18 cellular contexts compared by ENCODE assay signal in genomic region chr10:102997998-102998397, GRCh38.
DNase-seq lines count a peak whose midpoint lies in the region; ATAC-seq, FAIRE-seq and TF ChIP-seq lines count a peak whose summit lies in the region.
"Had no signal": no experiment of that assay in that cellular context is flagged by ENCODE, and none has a peak within 500 bp of the region (broad histone marks: within the 10 kb centered on the region; RNA-seq: fewer than 3 reads in every experiment).

No MANE protein-coding gene starts in this region.

- H3K27ac ChIP-seq in IMR-90 (ENCODE audit: insufficient read depth, low read length): no peak overlapping the region
- H3K27ac ChIP-seq in HepG2 (ENCODE audit: extremely low read length, insufficient read depth, low read length): peak overlapping the region; percentile 46
- H3K27ac ChIP-seq: epithelial cell of prostate, parathyroid adenoma, WERI-Rb-1 had no signal

- no peak overlapping the region for H3K14ac ChIP-seq in IMR-90 (replicated peaks; ENCODE audit: low read depth, low read length)

- H2BK5ac ChIP-seq in IMR-90 (ENCODE audit: low read depth, low read length, poor library complexity, severe bottlenecking): no peak overlapping the region

- no peak overlapping the region for H3K9ac ChIP-seq in IMR-90 (ENCODE audit: low read depth, low read length)
- no peak overlapping the region for H3K9ac ChIP-seq in HepG2 (ENCODE audit: insufficient read depth, low read depth, low read length)
- H3K9ac ChIP-seq: parathyroid adenoma had no signal

- peaks cover 6% of the 10 kb centered on the region for H3K9me1 ChIP-seq in IMR-90 (ENCODE audit: insufficient read depth, low read length)

- H3K36me3 ChIP-seq in IMR-90 (ENCODE audit: control insufficient read depth, insufficient read depth, low read length) (no peaks in the 10 kb centered on the region), HepG2 (replicated peaks in 1 of 2; ENCODE audit: control insufficient read depth in 1 of 2, insufficient read depth in 2 of 2, low read length in 2 of 2) (no peaks in the 10 kb centered on the region)
- H3K36me3 ChIP-seq: WERI-Rb-1 had no signal

- WGBS in IMR-90 (ENCODE audit: extremely low coverage in 2 of 2, insufficient read length in 1 of 2), 2 experiments: no CpG with 5 or more reads among the region's 1 CpG
- WGBS in HepG2 (ENCODE audit: low lambda C conversion rate): 0% methylated on average over 1 of the region's 1 CpG

- H2BK120ac ChIP-seq in IMR-90 (ENCODE audit: low read depth, low read length): no peak overlapping the region

- peaks cover 8 to 16% (median 14%) of the 10 kb centered on the region in 4 donors for H3K4me1 Mint-ChIP-seq in naive thymus-derived CD8-positive, alpha-beta T cell

- no peak overlapping the region for H3K27ac Mint-ChIP-seq in naive thymus-derived CD8-positive, alpha-beta T cell
- H3K27ac Mint-ChIP-seq: activated naive CD8-positive, alpha-beta T cell treated with anti-CD3 and anti-CD28 coated beads for 36 hours; CD4-positive, alpha-beta memory T cell had no signal

- dilution Hi-C loops in IMR-90 (cut with HindIII; ENCODE audit: low sequenced_read_pairs, unreplicated experiment): no loop called here

- CTCF ChIA-PET in IMR-90 (lab: Yijun Ruan, JAX): interaction anchor here (1.7 kb wide), 1 partner anchor 9 kb away, joined by 6 read pairs; no protein-coding TSS in a partner anchor
- CTCF ChIA-PET in HepG2 (lab: Yijun Ruan, JAX; ENCODE audit: low intra/inter-chr PET ratio, low total read pairs): no interaction called here

- TF ChIP-seq RAD21 in IMR-90 (IDR thresholded peaks at IDR 0.05; ENCODE audit: low read length): no peak
- no peak for TF ChIP-seq RAD21 in HepG2 (CRISPR knock-in tag; IDR thresholded peaks at IDR 0.05)

- H2AFZ ChIP-seq in IMR-90 (replicated peaks; ENCODE audit: low read length, poor library complexity): no peak overlapping the region
- no peak overlapping the region for H2AFZ ChIP-seq in HepG2 (ENCODE audit: low read length)
- H2AFZ ChIP-seq: parathyroid adenoma had no signal

- TF ChIP-seq POLR2A in IMR-90 (IDR thresholded peaks at IDR 0.05; ENCODE audit: low read depth, low read length) (no peak), HepG2 (IDR thresholded peaks at IDR 0.05; ENCODE audit: insufficient read depth in 1 of 2, low read depth in 2 of 2, low read length in 2 of 2) (no peak)

- no peaks in the 10 kb centered on the region for H3K27me3 Mint-ChIP-seq in naive thymus-derived CD8-positive, alpha-beta T cell
- H3K27me3 Mint-ChIP-seq: activated naive CD8-positive, alpha-beta T cell treated with anti-CD3 and anti-CD28 coated beads for 36 hours; CD4-positive, alpha-beta memory T cell had no signal

- H4K91ac ChIP-seq in IMR-90 (ENCODE audit: insufficient read depth, low read depth, low read length): no peak overlapping the region

- H2BK20ac ChIP-seq in IMR-90 (ENCODE audit: low read depth, low read length): no peak overlapping the region

- no peak overlapping the region for H2AK5ac ChIP-seq in IMR-90 (ENCODE audit: low read depth, low read length)

- no peak overlapping the region for H3K4me3 Mint-ChIP-seq in naive thymus-derived CD8-positive, alpha-beta T cell
- H3K4me3 Mint-ChIP-seq: activated naive CD8-positive, alpha-beta T cell treated with anti-CD3 and anti-CD28 coated beads for 36 hours; CD4-positive, alpha-beta memory T cell had no signal

- peaks cover 0 to 9% (median 0%) of the 10 kb centered on the region in 9 donors for H3K9me3 Mint-ChIP-seq in naive thymus-derived CD8-positive, alpha-beta T cell

- H2AK9ac ChIP-seq in IMR-90 (replicated peaks; ENCODE audit: low read depth, low read length, poor library complexity): no peak overlapping the region

- no peak overlapping the region for H2BK15ac ChIP-seq in IMR-90 (ENCODE audit: low read depth, low read length)

- intact Hi-C loops in IMR-90 (cut with micrococcal nuclease): loop anchor here (10.0 kb wide), 1 partner anchor 47 kb away; no protein-coding TSS in a partner anchor
- intact Hi-C loops in HepG2 (cut with micrococcal nuclease; ENCODE audit: unreplicated experiment): no loop called here
- intact Hi-C loops in left ventricle myocardium superior (cut with micrococcal nuclease): no loop called here

- POLR2A ChIA-PET in IMR-90 (lab: Charles Lee; ENCODE audit: unreplicated experiment): no interaction called here
- POLR2A ChIA-PET in HepG2 (lab: Yijun Ruan, JAX): no interaction called here
- POLR2A ChIA-PET in naive thymus-derived CD8-positive, alpha-beta T cell (lab: Charles Lee): no interaction called here

- no peak overlapping the region for H3K4ac ChIP-seq in IMR-90 (ENCODE audit: low read depth, low read length)

- H3K9me3 ChIP-seq in IMR-90 (ENCODE audit: control insufficient read depth, insufficient read depth, low read length) (no peaks in the 10 kb centered on the region), HepG2 (ENCODE audit: low read length) (no peaks in the 10 kb centered on the region)

- BruUV-seq in IMR-90 (replicated peaks; lab: Mats Ljungman, UMichigan) (no TSS peak), HepG2 (replicated peaks; lab: Mats Ljungman, UMichigan) (no TSS peak)

- H3K4me1 ChIP-seq in IMR-90 (ENCODE audit: control insufficient read depth, insufficient read depth, low read length): peaks cover 6% of the 10 kb centered on the region
- H3K4me1 ChIP-seq in HepG2 (ENCODE audit: insufficient read depth, low read length): peaks cover 16% of the 10 kb centered on the region

- H3K79me1 ChIP-seq in IMR-90 (ENCODE audit: low read depth in 1 of 2, low read length in 2 of 2): peaks cover 3 to 47% of the 10 kb centered on the region in 2 experiments

- peaks cover 2 to 4% (median 2%) of the 10 kb centered on the region in 3 donors for H3K36me3 Mint-ChIP-seq in naive thymus-derived CD8-positive, alpha-beta T cell
- H3K36me3 Mint-ChIP-seq: CD4-positive, alpha-beta memory T cell had no signal

- DNase-seq in NCI-H2081 (lab: John Stamatoyannopoulos, UW) (peak; percentile 2 to 19), NCI-H2081 treated with DMSO at 0.1 percent for 48 hours (lab: John Stamatoyannopoulos, UW) (no peak), IMR-90 (no peak), HepG2 (ENCODE audit: low spot score) (peak; percentile 65), UCSD-AML1 (lab: John Stamatoyannopoulos, UW; ENCODE audit: unreplicated experiment) (no peak), left ventricle myocardium superior (no peak)
- DNase-seq in naive thymus-derived CD8-positive, alpha-beta T cell: no peak
- DNase-seq: activated CD8-positive, alpha-beta memory T cell treated with anti-CD3 and anti-CD28 coated beads, Interleukin-2, amount 50 U/mL, for 48 hours; activated naive CD8-positive, alpha-beta T cell treated with anti-CD3 and anti-CD28 coated beads for 36 hours; CD4-positive, alpha-beta memory T cell; islet precursor cell; NCI-H1092; WERI-Rb-1 had no signal

- H3K4me2 ChIP-seq in IMR-90 (ENCODE audit: low read depth, low read length) (peak overlapping the region; percentile 45; the same call in 1 of the 2 replicates), HepG2 (ENCODE audit: low read depth, low read length) (0 out of 2 replicates have a peak overlapping the region, but pooled peaks have one; percentile 15)

- H4K5ac ChIP-seq in IMR-90 (ENCODE audit: low read depth, low read length): no peak overlapping the region; the same call in 1 of the 2 replicates

- peak overlapping the region; percentile 19; the same call in 1 of the 2 replicates for H3K18ac ChIP-seq in IMR-90 (ENCODE audit: low read depth, low read length)

- no peak overlapping the region for H4K8ac ChIP-seq in IMR-90 (ENCODE audit: low read depth in 2 of 2, low read length in 2 of 2)

- in situ Hi-C loops in IMR-90 (cut with MboI; ENCODE audit: low sequenced_read_pairs): no loop called here
- in situ Hi-C loops in HepG2 (cut with HindIII; ENCODE audit: extremely low pct_ligation_motif_present, low pct_unique_long_range_greater_than_20kb): no loop called here

- TF ChIP-seq CTCF in IMR-90 (conservative IDR thresholded peaks at IDR 0.05; ENCODE audit: low read depth, low read length): no peak
- no peak for TF ChIP-seq CTCF in HepG2 (CRISPR knock-in tag; IDR thresholded peaks at IDR 0.05)

- peak; percentile 66 for ATAC-seq in GM21576 (IDR thresholded peaks at IDR 0.05; ENCODE audit: unreplicated experiment)
- ATAC-seq in IMR-90 (ENCODE audit: low read depth): no peak
- peak; percentile 81 for ATAC-seq in HepG2
- no peak for ATAC-seq in naive thymus-derived CD8-positive, alpha-beta T cell
- ATAC-seq in left ventricle myocardium superior: no peak
- ATAC-seq: SK-N-SH treated with all-trans-retinoic acid at 6 μM for 48 hours had no signal

- peak; percentile 39 for FAIRE-seq in HepG2 (lab: Jason Lieb, UNC)
- FAIRE-seq: A204.1 had no signal

- no peak overlapping the region for H3K23ac ChIP-seq in IMR-90 (ENCODE audit: low read depth, low read length)

- H3K4me3 ChIP-seq in IMR-90 (ENCODE audit: insufficient read depth, low read depth, low read length): no peak overlapping the region
- no peak overlapping the region for H3K4me3 ChIP-seq in HepG2 (replicated peaks in 1 of 3; ENCODE audit: insufficient read depth in 1 of 3, low read depth in 2 of 3, low read length in 3 of 3)

- H3K56ac ChIP-seq in IMR-90 (ENCODE audit: extremely low read depth, insufficient read depth, low read length): no peak overlapping the region

- H3K27me3 ChIP-seq in IMR-90 (ENCODE audit: control insufficient read depth, insufficient read depth, low read length) (no peaks in the 10 kb centered on the region), HepG2 (ENCODE audit: control insufficient read depth in 1 of 2, insufficient read depth in 2 of 2, low read length in 2 of 2) (no peaks in the 10 kb centered on the region)

- no peaks in the 10 kb centered on the region for H3K79me2 ChIP-seq in HepG2 (ENCODE audit: insufficient read depth, low read length)

- 0 out of 4 replicates have a peak, but pooled peaks of 1 of the 2 experiments have one; percentile 13 for TF ChIP-seq EP300 in HepG2 (IDR thresholded peaks at IDR 0.05; ENCODE audit: low read depth in 2 of 2, low read length in 2 of 2)
- no peak for TF ChIP-seq EP300 in HepG2 (CRISPR knock-in tag; IDR thresholded peaks at IDR 0.05; ENCODE audit: borderline replicate concordance)

- no peaks in the 10 kb centered on the region for H4K20me1 ChIP-seq in IMR-90 (ENCODE audit: insufficient read depth, low read length)
- H4K20me1 ChIP-seq in HepG2 (ENCODE audit: insufficient read depth, low read length): no peaks in the 10 kb centered on the region

TF ChIP-seq in IMR-90, 13 proteins besides CTCF, POLR2A, EP300 and RAD21 (continues in another document):
- TF ChIP-seq NFE2L2 (IDR thresholded peaks at IDR 0.05; ENCODE audit: low read depth, low read length) (no peak), MAZ (IDR thresholded peaks at IDR 0.05; ENCODE audit: borderline replicate concordance, low read depth, low read length) (no peak), FOS (IDR thresholded peaks at IDR 0.05; ENCODE audit: low read depth, low read length) (no peak), CEBPB (IDR thresholded peaks at IDR 0.05; ENCODE audit: low read depth, low read length) (no peak)

TF ChIP-seq in HepG2, 621 proteins besides CTCF, POLR2A, EP300 and RAD21 (continues in another document):
- 0 out of 2 replicates have a peak, but pooled peaks have one; percentile 42 for TF ChIP-seq MIXL1 (CRISPR knock-in tag; IDR thresholded peaks at IDR 0.05)
- TF ChIP-seq HMG20A (CRISPR knock-in tag; IDR thresholded peaks at IDR 0.05; ENCODE audit: borderline replicate concordance): peak; percentile 25; the same call in 1 of the 2 replicates
- TF ChIP-seq FOXP1 (IDR thresholded peaks at IDR 0.05): no peak
- TF ChIP-seq FOXP1 (CRISPR knock-in tag; IDR thresholded peaks at IDR 0.05): peak; percentile 27; the same call in 1 of the 2 replicates

Comparison
In these comparisons a context has a peak if more than half of its experiments do, and no peak if none do; other contexts are left out.
1. DNase-seq: peak in NCI-H2081 (2 of 2) and HepG2 (single experiment); none in NCI-H2081 treated with DMSO at 0.1 percent for 48 hours (single experiment), IMR-90 (single experiment), naive thymus-derived CD8-positive, alpha-beta T cell (0 of 10), UCSD-AML1 (single experiment) and left ventricle myocardium superior (single experiment).
2. ATAC-seq: peak in GM21576 (single experiment) and HepG2 (single experiment); none in IMR-90 (single experiment), naive thymus-derived CD8-positive, alpha-beta T cell (0 of 2) and left ventricle myocardium superior (single experiment).